In genomic region chr11:102313225-102313940, GRCh38 we compare ENCODE assay signal across 9 cellular contexts. TPM values are rescaled to one million over a fixed set of nuclear protein-coding genes. Genes with fewer than 3 reads are reported as not detected.
DNase-seq lines count a peak whose midpoint lies in the region; ATAC-seq and TF ChIP-seq lines count a peak whose summit lies in the region.
"Had no signal": no experiment of that assay in that cellular context is flagged by ENCODE, and none has a peak within 500 bp of the region (broad histone marks: within the 10 kb centered on the region; RNA-seq: fewer than 3 reads in every experiment).

No MANE protein-coding gene starts in this region.

- CTCF ChIA-PET in A673 (lab: Charles Lee) = no interaction called here

- H3K36me3 ChIP-seq in A673 (ENCODE audit: insufficient read depth, low read length, poor library complexity, severe bottlenecking) (no peaks in the 10 kb centered on the region), body of pancreas (replicated peaks in 1 of 2; ENCODE audit: insufficient read depth in 1 of 2, low read depth in 2 of 2) (no peaks in the 10 kb centered on the region), mucosa of stomach (ENCODE audit: control insufficient read depth, insufficient read depth, low read length) (no peaks in the 10 kb centered on the region)

- H3K27ac ChIP-seq in A673 (ENCODE audit: low read depth, low read length, poor library complexity, severe bottlenecking) (peak overlapping the region; percentile 16), body of pancreas (peak overlapping the region; percentile 29 to 94 (median 74))

- peak overlapping the region; percentile 30 for H3K9ac ChIP-seq in mucosa of stomach (ENCODE audit: low read length)

- H3K4me3 ChIP-seq in A673 (ENCODE audit: low read depth, low read length, poor library complexity, severe bottlenecking) (peak overlapping the region; percentile 12), body of pancreas (no peak overlapping the region), mucosa of stomach (ENCODE audit: low read length) (no peak overlapping the region)

- TF ChIP-seq CTCF in A673 (conservative IDR thresholded peaks at IDR 0.05; ENCODE audit: low read depth, low read length) (no peak), body of pancreas (IDR thresholded peaks at IDR 0.05) (no peak)

- H3K4me1 ChIP-seq in A673 (ENCODE audit: insufficient read depth, low read length, poor library complexity, severe bottlenecking) (peaks cover 17% of the 10 kb centered on the region), body of pancreas (peaks cover 44% of the 10 kb centered on the region), mucosa of stomach (ENCODE audit: control insufficient read depth, insufficient read depth, low read length) (peaks cover 41% of the 10 kb centered on the region)

- 58% methylated on average over 4 of the region's 4 CpGs for WGBS in body of pancreas, 2 donors

- POLR2A ChIA-PET in A673 (lab: Charles Lee; ENCODE audit: low non-redundant PET) = no interaction called here

- no peaks in the 10 kb centered on the region for H3K9me3 ChIP-seq in A673 (ENCODE audit: low read depth, low read length, poor library complexity, severe bottlenecking)
- no peaks in the 10 kb centered on the region for H3K9me3 ChIP-seq in body of pancreas
- no peaks in the 10 kb centered on the region for H3K9me3 ChIP-seq in mucosa of stomach (ENCODE audit: control insufficient read depth, low read length)

- BruUV-seq in A673 (replicated peaks; lab: Mats Ljungman, UMichigan) = no TSS peak

- ATAC-seq in body of pancreas (no peak), HG03159 (IDR thresholded peaks at IDR 0.05; ENCODE audit: unreplicated experiment) (no peak), left colon (no peak), HG02798 (IDR thresholded peaks at IDR 0.05; ENCODE audit: poor library complexity, unreplicated experiment) (no peak)

- DNase-seq in A673 (ENCODE audit: low spot score) (no peak), LHCN-M2 (ENCODE audit: low read depth) (peak; percentile 36), body of pancreas (no peak), GM03348 (ENCODE audit: low spot score) (no peak), left colon (no peak)
- DNase-seq: GDM1 had no signal

- no peak for TF ChIP-seq POLR2A in body of pancreas (IDR thresholded peaks at IDR 0.05)

- no peaks in the 10 kb centered on the region for H3K27me3 ChIP-seq in A673 (replicated peaks; ENCODE audit: insufficient read depth, low read depth, low read length, poor library complexity)
- H3K27me3 ChIP-seq in body of pancreas = no peaks in the 10 kb centered on the region
- H3K27me3 ChIP-seq in mucosa of stomach (ENCODE audit: control insufficient read depth, insufficient read depth, low read length) = no peaks in the 10 kb centered on the region

- intact Hi-C loops in A673 (cut with micrococcal nuclease; ENCODE audit: unreplicated experiment) = no loop called here
- intact Hi-C loops in body of pancreas (cut with DNase I) = no loop called here
- intact Hi-C loops in left colon (cut with DNase I, micrococcal nuclease) = no loop called here

RNA-seq across cellular contexts. Expression of gene BIRC3, which starts 3.9 kb away (rescaled TPM):
- total RNA-seq in A673 (2021) = 2.5 and 2.8 TPM in 2 replicates
- total RNA-seq in LHCN-M2 (2014; rRNA removed) = 0.40 and 0.64 TPM in 2 replicates
- polyA plus RNA-seq in LHCN-M2 (2012) = 0.73 TPM
- 10 to 100 TPM in 1 of 2 donors, 1 to 10 TPM in 1; 5.3 to 13.2 TPM for total RNA-seq in body of pancreas
- total RNA-seq in left colon = 10 to 100 TPM; 41.7 to 53.6 TPM

RNA-seq across cellular contexts. Expression of gene BIRC2, which starts 33.6 kb away (rescaled TPM):
- total RNA-seq in A673 (2021) (32.0 and 36.3 TPM in 2 replicates), LHCN-M2 (2014; rRNA removed) (65.9 and 77.4 TPM in 2 replicates), body of pancreas (10 to 100 TPM; 46.5 to 53.2 TPM), left colon (10 to 100 TPM; 46.9 to 50.7 TPM)
- 39.2 TPM for polyA plus RNA-seq in LHCN-M2 (2012)
